Comparison of ENCODE assay signal across 8 cellular contexts in the genomic region with DNA sequence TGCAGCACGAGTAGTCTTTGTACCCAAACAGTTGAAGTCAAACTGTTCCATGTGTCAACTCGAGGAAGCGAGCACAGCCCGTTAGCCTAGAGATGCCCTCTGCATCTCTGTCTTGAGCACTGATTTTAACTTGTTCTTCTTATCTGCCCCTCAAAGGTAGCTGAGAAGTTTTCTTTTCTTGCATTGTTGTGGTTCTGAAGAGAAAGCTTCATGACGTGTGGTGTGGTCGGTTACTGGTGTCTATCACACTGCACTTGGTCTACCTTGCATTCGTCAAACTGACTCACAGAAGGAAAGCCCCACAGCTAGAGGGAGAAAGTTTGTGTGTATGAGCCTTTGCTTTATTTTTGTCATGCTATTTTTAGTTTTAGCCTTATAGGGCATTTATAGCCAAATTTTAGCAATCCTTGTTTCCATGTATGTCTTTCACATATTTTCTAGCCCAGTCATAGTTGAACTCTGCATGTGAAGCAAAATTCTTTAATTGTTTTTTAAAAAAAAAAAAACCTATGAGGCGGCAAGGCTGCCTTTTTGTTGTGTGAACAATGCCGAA.
DNase-seq lines count a peak whose midpoint lies in the region; ATAC-seq and TF ChIP-seq lines count a peak whose summit lies in the region.

No MANE protein-coding gene starts in this region.

- peaks cover 5% of the 10 kb centered on the region for H3K36me3 Mint-ChIP-seq in Caco-2 (ENCODE audit: insufficient read depth, unreplicated experiment)

- H3K4me3 ChIP-seq in DND-41 (ENCODE audit: low read depth in 1 of 2, low read length in 2 of 2) (no peak overlapping the region), KMS-11 (IDR thresholded peaks at IDR 0.05; ENCODE audit: insufficient read depth, low read depth, low read length) (no peak overlapping the region), right atrium auricular region (no peak overlapping the region), OCI-LY7 (ENCODE audit: low read depth, low read length, poor library complexity, severe bottlenecking) (no peak overlapping the region), Caco-2 (ENCODE audit: low read depth, low read length) (no peak overlapping the region)

- DNase-seq in DND-41 (no peak), dermis microvascular lymphatic vessel endothelial cell (ENCODE audit: low read depth in 2 of 2) (peak; percentile 25 to 84), right atrium auricular region (ENCODE audit: low spot score) (no peak), OCI-LY7 (ENCODE audit: low spot score) (no peak), Caco-2 (no peak)
- DNase-seq in stimulated activated CD8-positive, alpha-beta memory T cell treated with anti-CD3 and anti-CD28 coated beads, Interleukin-12 subunit alpha, Interleukin-12 subunit beta, amount 100 ng/mL, for 24 hours (ENCODE audit: extremely low read depth): peak; percentile 17

- H3K4me2 ChIP-seq in DND-41 (ENCODE audit: insufficient read depth, low read length): no peak overlapping the region
- H3K4me2 ChIP-seq in KMS-11: peak overlapping the region; percentile 60
- no peak overlapping the region for H3K4me2 ChIP-seq in OCI-LY7 (ENCODE audit: low read length)

- H3K4me1 Mint-ChIP-seq in Caco-2 (ENCODE audit: low read depth, unreplicated experiment): peaks cover 17% of the 10 kb centered on the region

- H3K4me3 Mint-ChIP-seq in Caco-2 (ENCODE audit: unreplicated experiment): no peak overlapping the region

- peaks cover under 1% of the 10 kb centered on the region; the same call in 1 of the 2 replicates for H3K4me1 ChIP-seq in DND-41 (ENCODE audit: insufficient read depth, low read length)
- H3K4me1 ChIP-seq in KMS-11 (ENCODE audit: low read depth, poor library complexity, severe bottlenecking): peaks cover 18% of the 10 kb centered on the region
- H3K4me1 ChIP-seq in right atrium auricular region: no peaks in the 10 kb centered on the region
- no peaks in the 10 kb centered on the region for H3K4me1 ChIP-seq in OCI-LY7 (ENCODE audit: insufficient read depth, low read length, poor library complexity, severe bottlenecking)
- peaks cover 34% of the 10 kb centered on the region for H3K4me1 ChIP-seq in Caco-2

- TF ChIP-seq CTCF in DND-41 (IDR thresholded peaks at IDR 0.05; ENCODE audit: borderline replicate concordance, extremely low read depth, low read length, poor library complexity, severe bottlenecking) (no peak), KMS-11 (conservative IDR thresholded peaks at IDR 0.05; ENCODE audit: low read depth, low read length) (no peak), right atrium auricular region (IDR thresholded peaks at IDR 0.05) (no peak), OCI-LY7 (conservative IDR thresholded peaks at IDR 0.05; ENCODE audit: low read length) (no peak), Caco-2 (IDR thresholded peaks at IDR 0.05; ENCODE audit: insufficient read depth in 1 of 2, low read depth in 1 of 2, low read length in 1 of 2, severe bottlenecking in 1 of 2, unreplicated experiment in 1 of 2) (no peak)

- no peaks in the 10 kb centered on the region for H3K9me3 Mint-ChIP-seq in Caco-2 (ENCODE audit: unreplicated experiment)

- POLR2A ChIA-PET in OCI-LY7 (lab: Charles Lee) (interaction anchor here (0.5 to 0.7 kb wide), 2 partner anchors 11 to 186 kb away, joined by 3 to 5 read pairs; no protein-coding TSS in a partner anchor), Caco-2 (lab: Charles Lee) (interaction anchor here (0.6 kb wide), 1 partner anchor 665 kb away, joined by 4 read pairs; no protein-coding TSS in a partner anchor)

- peaks cover 3% of the 10 kb centered on the region for H3K79me2 ChIP-seq in DND-41 (ENCODE audit: insufficient read depth, low read length)
- H3K79me2 ChIP-seq in KMS-11 (ENCODE audit: insufficient read depth, low read depth): no peaks in the 10 kb centered on the region
- H3K79me2 ChIP-seq in OCI-LY7 (ENCODE audit: insufficient read depth, low read depth, low read length): no peaks in the 10 kb centered on the region

- ATAC-seq in DND-41 (ENCODE audit: insufficient read depth, low read depth): peak; percentile 39; the same call in 1 of the 3 replicates
- ATAC-seq in GM21528 (IDR thresholded peaks at IDR 0.05; ENCODE audit: low FRiP score, unreplicated experiment): peak; percentile 68

- H4K20me1 ChIP-seq in DND-41 (ENCODE audit: insufficient read depth, low read length): 0 out of 2 replicates have a peak, but pooled peaks cover 6% of the 10 kb centered on the region
- no peaks in the 10 kb centered on the region for H4K20me1 ChIP-seq in KMS-11 (ENCODE audit: insufficient read depth)
- H4K20me1 ChIP-seq in OCI-LY7 (ENCODE audit: insufficient read depth, low read length): peaks cover 6% of the 10 kb centered on the region; the same call in 1 of the 2 replicates

- H3K36me3 ChIP-seq in DND-41 (ENCODE audit: insufficient read depth, low read length) (peaks cover 20% of the 10 kb centered on the region), KMS-11 (ENCODE audit: insufficient read depth) (no peaks in the 10 kb centered on the region), right atrium auricular region (no peaks in the 10 kb centered on the region), OCI-LY7 (ENCODE audit: insufficient read depth, low read length) (no peaks in the 10 kb centered on the region), Caco-2 (ENCODE audit: control insufficient read depth, insufficient read depth, low read length) (no peaks in the 10 kb centered on the region; the same call in 1 of the 2 replicates)

- H3K27me3 ChIP-seq in DND-41 (ENCODE audit: insufficient read depth, low read length, poor library complexity): no peaks in the 10 kb centered on the region
- no peaks in the 10 kb centered on the region for H3K27me3 ChIP-seq in KMS-11 (ENCODE audit: insufficient read depth, low read depth)
- no peaks in the 10 kb centered on the region for H3K27me3 ChIP-seq in right atrium auricular region
- no peaks in the 10 kb centered on the region for H3K27me3 ChIP-seq in Caco-2 (replicated peaks; ENCODE audit: control insufficient read depth, insufficient read depth, low read length)

- no peaks in the 10 kb centered on the region for H3K9me2 ChIP-seq in OCI-LY7 (ENCODE audit: insufficient read depth, low read length)

- H3K9me3 ChIP-seq in DND-41 (ENCODE audit: insufficient read depth, low read length, severe bottlenecking) (no peaks in the 10 kb centered on the region), right atrium auricular region (no peaks in the 10 kb centered on the region), OCI-LY7 (ENCODE audit: low read length) (no peaks in the 10 kb centered on the region), Caco-2 (no peaks in the 10 kb centered on the region)

- H3K27me3 Mint-ChIP-seq in Caco-2 (ENCODE audit: insufficient read depth, unreplicated experiment): no peaks in the 10 kb centered on the region

- no peak overlapping the region for H3K27ac Mint-ChIP-seq in Caco-2 (ENCODE audit: unreplicated experiment)

- no peak overlapping the region for H3K9ac ChIP-seq in DND-41 (ENCODE audit: low read depth, low read length)
- H3K9ac ChIP-seq in KMS-11: no peak overlapping the region

- CTCF ChIA-PET in OCI-LY7 (lab: Charles Lee; ENCODE audit: unreplicated experiment) (no interaction called here), Caco-2 (lab: Charles Lee) (no interaction called here)

- H2AFZ ChIP-seq in DND-41 (ENCODE audit: low read depth, low read length): no peak overlapping the region
- no peak overlapping the region for H2AFZ ChIP-seq in KMS-11 (ENCODE audit: low read depth)
- no peak overlapping the region for H2AFZ ChIP-seq in OCI-LY7 (ENCODE audit: low read length)

- BruUV-seq in OCI-LY7 (replicated peaks; lab: Mats Ljungman, UMichigan) (no TSS peak), Caco-2 (replicated peaks; lab: Mats Ljungman, UMichigan) (no TSS peak)

- intact Hi-C loops in OCI-LY7 (cut with micrococcal nuclease; ENCODE audit: unreplicated experiment) (loop anchor here (10.0 kb wide), 1 partner anchor 646 kb away; no protein-coding TSS in a partner anchor), Caco-2 (cut with micrococcal nuclease; ENCODE audit: unreplicated experiment) (loop anchor here (10.0 kb wide), 3 partner anchors 296 to 486 kb away; no protein-coding TSS in a partner anchor)

- H3K27ac ChIP-seq in DND-41 (ENCODE audit: low read length) (no peak overlapping the region), KMS-11 (no peak overlapping the region), right atrium auricular region (no peak overlapping the region), OCI-LY7 (ENCODE audit: low read depth, low read length, poor library complexity, severe bottlenecking) (no peak overlapping the region)

Comparison
In these comparisons a context has a peak if more than half of its experiments do, and no peak if none do; other contexts are left out.
1. DNase-seq: peak in dermis microvascular lymphatic vessel endothelial cell (2 of 2) and stimulated activated CD8-positive, alpha-beta memory T cell treated with anti-CD3 and anti-CD28 coated beads, Interleukin-12 subunit alpha, Interleukin-12 subunit beta, amount 100 ng/mL, for 24 hours (single experiment); none in DND-41 (single experiment), right atrium auricular region (single experiment), OCI-LY7 (single experiment) and Caco-2 (0 of 2).